Comparison of ENCODE assay signal across 8 cellular contexts in genomic region chr19:50511069-50511822, GRCh38.
DNase-seq lines count a peak whose midpoint lies in the region; ATAC-seq and TF ChIP-seq lines count a peak whose summit lies in the region.

Gene JOSD2 (minus strand): TSS chr19:50511191. CDS start chr19:50510431, 760 bp downstream.

- peak within 1 kb of the TSS; percentile 70 for H3K4me3 ChIP-seq in AG09309 (ENCODE audit: control insufficient read depth, low read depth, low read length)

- DNase-seq in AG09309 (ENCODE audit: low read depth) (peak; percentile 94), NCI-H446 treated with DMSO at 0.1 percent for 48 hours (lab: John Stamatoyannopoulos, UW) (peak; percentile 97), cerebellar cortex (ENCODE audit: low spot score) (peak; percentile 99), iris pigment epithelial cell (ENCODE audit: low read depth) (peak; percentile 100)
- peak; percentile 92 to 96 for DNase-seq in stimulated activated CD4-positive, alpha-beta T cell treated with anti-CD3 and anti-CD28 coated beads, Interleukin-12 subunit alpha, Interleukin-12 subunit beta, amount 100 ng/mL, for 24 hours (ENCODE audit: low read depth in 2 of 2)

- ATAC-seq in GM19025 (IDR thresholded peaks at IDR 0.05; ENCODE audit: low read depth, unreplicated experiment) (peak; percentile 93), HG03342 (IDR thresholded peaks at IDR 0.05; ENCODE audit: unreplicated experiment) (peak; percentile 82)
- peak; percentile 95 to 97 for ATAC-seq in activated CD4-positive, CD25-positive, alpha-beta regulatory T cell treated with anti-CD3 and anti-CD28 coated beads, Interleukin-2, amount 50 U/mL, for 24 hours

- TF ChIP-seq CTCF in AG09309 (IDR thresholded peaks at IDR 0.05; ENCODE audit: control insufficient read depth, insufficient read depth, low read depth, low read length, missing control alignments): no peak

Comparison
In these comparisons a context has a peak if more than half of its experiments do, and no peak if none do; other contexts are left out.
1. Peak in every context shown above with its lines: DNase-seq, ATAC-seq and H3K4me3 ChIP-seq.